In the genomic region with DNA sequence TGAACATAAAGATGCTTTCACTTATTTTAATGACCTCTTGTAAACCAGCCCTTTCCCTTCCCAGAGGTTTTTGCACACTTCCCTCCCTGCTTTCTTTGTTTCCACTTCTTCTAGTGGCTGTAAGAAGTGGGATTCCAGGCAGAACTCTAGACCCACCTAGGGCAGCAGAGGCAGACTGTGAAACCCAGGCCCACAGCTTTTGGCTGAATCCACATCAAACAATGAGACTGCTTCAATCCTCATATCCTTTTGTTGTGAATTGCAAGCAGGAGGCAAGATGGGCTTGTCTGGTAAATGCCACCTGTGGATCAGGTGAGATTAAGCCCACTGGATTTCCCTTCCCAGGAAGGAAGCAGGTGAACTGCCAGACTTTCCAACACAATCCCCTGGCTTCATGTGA, we compare ENCODE assay signal across 28 cellular contexts. TPM values are rescaled to one million over a fixed set of nuclear protein-coding genes. Genes with fewer than 3 reads are reported as not detected.
"Had no signal": no experiment of that assay in that cellular context is flagged by ENCODE, and none has a peak within 500 bp of the region (broad histone marks: within the 10 kb centered on the region; RNA-seq: fewer than 3 reads in every experiment).

No MANE protein-coding gene starts in this region.

- DNase-seq: activated CD4-positive, alpha-beta T cell treated with anti-CD3 and anti-CD28 coated beads, Interleukin-2, amount 50 U/mL, for 1 hour; activated CD4-positive, CD25-positive, alpha-beta regulatory T cell; activated CD8-positive, alpha-beta memory T cell treated with anti-CD3 and anti-CD28 coated beads, Interleukin-2, amount 50 U/mL, for 4 hours; activated CD8-positive, alpha-beta T cell treated with anti-CD3 and anti-CD28 coated beads for 36 hours; activated gamma-delta T cell treated with Interleukin-2 at 50 U/mL for 16 hours; activated naive CD4-positive, alpha-beta T cell treated with anti-CD3 and anti-CD28 coated beads, Interleukin-2, amount 10 ng/mL, durations not matched to agents 7 days and 5 days; activated naive CD8-positive, alpha-beta T cell treated with anti-CD3 and anti-CD28 coated beads for 36 hours; activated T-cell treated with anti-CD3 and anti-CD28 coated beads, Interleukin-2, amount 50 U/mL, for 72 hours; adrenal gland; anterior cingulate cortex; caudate nucleus; Karpas-422; MM.1S; NCI-H1105 treated with DMSO at 0.1 percent for 48 hours; NCI-H1436 treated with DMSO at 0.1 percent for 48 hours; NCI-H1930; NCI-H446; NCI-H524; NCI-H748 treated with DMSO at 0.1 percent for 48 hours; T-cell; T-helper 2 cell; T1000 had no signal

- H3K9me3 ChIP-seq: adrenal gland, breast epithelium had no signal

- H3K36me3 Mint-ChIP-seq: activated naive CD4-positive, alpha-beta T cell treated with anti-CD3 and anti-CD28 coated beads, Interleukin-2, amount 10 ng/mL, durations not matched to agents 7 days and 5 days; activated naive CD8-positive, alpha-beta T cell treated with anti-CD3 and anti-CD28 coated beads for 36 hours; T-cell had no signal

- FAIRE-seq: TTC549 had no signal

- H3K4me3 Mint-ChIP-seq: activated CD8-positive, alpha-beta T cell treated with anti-CD3 and anti-CD28 coated beads for 36 hours; activated naive CD4-positive, alpha-beta T cell treated with anti-CD3 and anti-CD28 coated beads, Interleukin-2, amount 10 ng/mL, durations not matched to agents 7 days and 5 days; activated naive CD8-positive, alpha-beta T cell treated with anti-CD3 and anti-CD28 coated beads for 36 hours; activated T-cell treated with anti-CD3 and anti-CD28 coated beads, Interleukin-2, amount 50 U/mL, for 72 hours; T-cell had no signal

- H3K9me3 Mint-ChIP-seq: activated CD8-positive, alpha-beta T cell treated with anti-CD3 and anti-CD28 coated beads for 36 hours; activated naive CD4-positive, alpha-beta T cell treated with anti-CD3 and anti-CD28 coated beads, Interleukin-2, amount 10 ng/mL, durations not matched to agents 7 days and 5 days; activated naive CD8-positive, alpha-beta T cell treated with anti-CD3 and anti-CD28 coated beads for 36 hours; activated T-cell treated with anti-CD3 and anti-CD28 coated beads, Interleukin-2, amount 50 U/mL, for 72 hours; activated T-helper 2 cell treated with anti-CD3 and anti-CD28 coated beads, Interferon-gamma antibody, Interleukin-2, Interleukin-4, amounts not matched to agents 10 μg/mL and 5 μg/mL and 100 μg/mL, durations not matched to agents 14 hours and 24 hours and 36 hours; T-cell had no signal

- H3K4me1 Mint-ChIP-seq: activated naive CD4-positive, alpha-beta T cell treated with anti-CD3 and anti-CD28 coated beads, Interleukin-2, amount 10 ng/mL, durations not matched to agents 7 days and 5 days; activated naive CD8-positive, alpha-beta T cell treated with anti-CD3 and anti-CD28 coated beads for 36 hours; T-cell had no signal

- H3K27ac ChIP-seq: adrenal gland, breast epithelium, SK-N-MC had no signal

- H3K4me1 ChIP-seq: adrenal gland, breast epithelium had no signal

- H3K27ac Mint-ChIP-seq: activated CD8-positive, alpha-beta T cell treated with anti-CD3 and anti-CD28 coated beads for 36 hours; activated naive CD4-positive, alpha-beta T cell treated with anti-CD3 and anti-CD28 coated beads, Interleukin-2, amount 10 ng/mL, durations not matched to agents 7 days and 5 days; activated naive CD8-positive, alpha-beta T cell treated with anti-CD3 and anti-CD28 coated beads for 36 hours; activated T-cell treated with anti-CD3 and anti-CD28 coated beads, Interleukin-2, amount 50 U/mL, for 72 hours; activated T-helper 2 cell treated with anti-CD3 and anti-CD28 coated beads, Interferon-gamma antibody, Interleukin-2, Interleukin-4, amounts not matched to agents 10 μg/mL and 5 μg/mL and 100 μg/mL, durations not matched to agents 14 hours and 24 hours and 36 hours; T-cell had no signal

- ATAC-seq: activated CD8-positive, alpha-beta T cell treated with anti-CD3 and anti-CD28 coated beads for 36 hours; activated T-cell treated with anti-CD3 and anti-CD28 coated beads, Interleukin-2, amount 50 U/mL, for 72 hours; T-cell had no signal

RNA-seq across cellular contexts. Expression of gene CCDC177, which starts 12.8 kb away (rescaled TPM):
- total RNA-seq: activated CD8-positive, alpha-beta T cell treated with anti-CD3 and anti-CD28 coated beads for 36 hours; activated naive CD8-positive, alpha-beta T cell treated with anti-CD3 and anti-CD28 coated beads for 36 hours; activated T-cell treated with anti-CD3 and anti-CD28 coated beads, Interleukin-2, amount 50 U/mL, for 72 hours; activated T-helper 2 cell treated with anti-CD3 and anti-CD28 coated beads, Interferon-gamma antibody, Interleukin-2, Interleukin-4, amounts not matched to agents 10 μg/mL and 5 μg/mL and 100 μg/mL, durations not matched to agents 14 hours and 24 hours and 36 hours; OCI-LY7; RPMI7951; T-cell had no signal
